ENCODE assay signal across 16 cellular contexts in genomic region chr1:23756676-23757075, GRCh38. TPM values are rescaled to one million over a fixed set of nuclear protein-coding genes. Genes with fewer than 3 reads are reported as not detected.
A peak's percentile ranks its signal among the peaks of the same experiment; 100 is the strongest.
DNase-seq lines count a peak whose midpoint lies in the region; ATAC-seq, FAIRE-seq and TF ChIP-seq lines count a peak whose summit lies in the region.
"Had no signal": no experiment of that assay in that cellular context is flagged by ENCODE, and none has a peak within 500 bp of the region (broad histone marks: within the 10 kb centered on the region; RNA-seq: fewer than 3 reads in every experiment).

No MANE protein-coding gene starts in this region.

- H3K9me3 ChIP-seq in CD8-positive, alpha-beta T cell (ENCODE audit: low read length), result no peaks in the 10 kb centered on the region
- no peaks in the 10 kb centered on the region for H3K9me3 ChIP-seq in smooth muscle cell (replicated peaks; ENCODE audit: low read depth)
- H3K9me3 ChIP-seq: Caco-2, pancreas, tibial artery had no signal

- H3K79me2 ChIP-seq in smooth muscle cell (ENCODE audit: low read depth), result peaks cover 8% of the 10 kb centered on the region

- POLR2A ChIA-PET in CD8-positive, alpha-beta T cell (lab: Charles Lee), result no interaction called here

- no peak for TF ChIP-seq POLR2A in H54 (IDR thresholded peaks at IDR 0.05; ENCODE audit: low read depth, low read length)

- peaks cover 2% of the 10 kb centered on the region for H3K27me3 Mint-ChIP-seq in endothelial cell (ENCODE audit: unreplicated experiment)
- no peaks in the 10 kb centered on the region for H3K27me3 Mint-ChIP-seq in CD8-positive, alpha-beta T cell (ENCODE audit: low read depth)

- peaks cover 20% of the 10 kb centered on the region for H3F3A ChIP-seq in smooth muscle cell (ENCODE audit: low read depth)

- no peaks in the 10 kb centered on the region for H3K27me3 ChIP-seq in CD8-positive, alpha-beta T cell (ENCODE audit: insufficient read depth, low read length)
- H3K27me3 ChIP-seq in smooth muscle cell (ENCODE audit: low read depth), result no peaks in the 10 kb centered on the region
- H3K27me3 ChIP-seq: cardiac muscle cell, pancreas, tibial artery had no signal

- no peaks in the 10 kb centered on the region for H3K9me3 Mint-ChIP-seq in endothelial cell (ENCODE audit: unreplicated experiment)
- no peaks in the 10 kb centered on the region for H3K9me3 Mint-ChIP-seq in CD8-positive, alpha-beta T cell

- H3K4me3 ChIP-seq in CD8-positive, alpha-beta T cell (ENCODE audit: low read depth, low read length), result no peak overlapping the region
- H3K4me3 ChIP-seq in smooth muscle cell, result no peak overlapping the region
- H3K4me3 ChIP-seq: cardiac muscle cell, pancreas, tibial artery had no signal

- no peak for ATAC-seq in CD8-positive, alpha-beta T cell

- H2AFZ ChIP-seq in smooth muscle cell (ENCODE audit: low read depth), result no peak overlapping the region

- peaks cover 86% of the 10 kb centered on the region for H4K20me1 ChIP-seq in smooth muscle cell (ENCODE audit: low read depth)

- H3K27ac ChIP-seq in CD8-positive, alpha-beta T cell (ENCODE audit: low read depth, low read length), result no peak overlapping the region
- no peak overlapping the region for H3K27ac ChIP-seq in smooth muscle cell (ENCODE audit: low read depth)
- H3K27ac ChIP-seq: cardiac muscle cell, pancreas, tibial artery had no signal

- peak; percentile 90 for FAIRE-seq in H54 (lab: Jason Lieb, UNC)
- FAIRE-seq: pancreas had no signal

- peak overlapping the region; percentile 34 for H3K4me3 Mint-ChIP-seq in endothelial cell (ENCODE audit: unreplicated experiment)
- no peak overlapping the region for H3K4me3 Mint-ChIP-seq in CD8-positive, alpha-beta T cell

- TF ChIP-seq CTCF in endothelial cell (IDR thresholded peaks at IDR 0.05; ENCODE audit: unreplicated experiment) (no peak), smooth muscle cell (IDR thresholded peaks at IDR 0.05; ENCODE audit: borderline replicate concordance, insufficient read depth, poor library complexity, severe bottlenecking) (no peak)
- no peak for TF ChIP-seq CTCF in CD8-positive, alpha-beta T cell (IDR thresholded peaks at IDR 0.05)

- peaks cover 51% of the 10 kb centered on the region for H3K36me3 Mint-ChIP-seq in endothelial cell (ENCODE audit: low read depth, unreplicated experiment)
- H3K36me3 Mint-ChIP-seq in CD8-positive, alpha-beta T cell, result peaks cover 96% of the 10 kb centered on the region

- no peaks in the 10 kb centered on the region for H3K4me1 ChIP-seq in CD8-positive, alpha-beta T cell (ENCODE audit: insufficient read depth, low read length)
- no peaks in the 10 kb centered on the region for H3K4me1 ChIP-seq in smooth muscle cell (ENCODE audit: low read depth)
- H3K4me1 ChIP-seq: Caco-2, pancreas, tibial artery had no signal

- WGBS in smooth muscle cell (ENCODE audit: low lambda C conversion rate), result 91% methylated on average over 3 of the region's 3 CpGs

- H3K4me1 Mint-ChIP-seq in endothelial cell (ENCODE audit: unreplicated experiment), result no peaks in the 10 kb centered on the region
- H3K4me1 Mint-ChIP-seq in CD8-positive, alpha-beta T cell (ENCODE audit: low read depth), result peaks cover 3% of the 10 kb centered on the region

- H3K4me2 ChIP-seq in smooth muscle cell, result no peak overlapping the region

- CTCF ChIA-PET in CD8-positive, alpha-beta T cell (lab: Charles Lee), result interaction anchor here (1.4 kb wide), 1 partner anchor 15 kb away, joined by 3 read pairs; no protein-coding TSS in a partner anchor

- H3K27ac Mint-ChIP-seq in endothelial cell (ENCODE audit: unreplicated experiment), result no peak overlapping the region
- no peak overlapping the region for H3K27ac Mint-ChIP-seq in CD8-positive, alpha-beta T cell

- H3K9ac ChIP-seq in smooth muscle cell (ENCODE audit: low read depth), result no peak overlapping the region

- no peak for DNase-seq in H54 (ENCODE audit: insufficient read length, low spot score)
- DNase-seq in RPMI7951 (ENCODE audit: low read depth), result peak; percentile 79
- DNase-seq in endothelial cell (ENCODE audit: low spot score), result no peak
- peak; percentile 70 for DNase-seq in myocyte (ENCODE audit: low read depth)
- no peak for DNase-seq in activated CD8-positive, alpha-beta memory T cell treated with anti-CD3 and anti-CD28 coated beads, Interleukin-2, amount 50 U/mL, for 48 hours
- no peak for DNase-seq in CD8-positive, alpha-beta T cell
- DNase-seq in smooth muscle cell (lab: John Stamatoyannopoulos, UW; ENCODE audit: unreplicated experiment), result no peak
- no peak for DNase-seq in NCI-H345 treated with DMSO at 0.1 percent for 48 hours (lab: John Stamatoyannopoulos, UW; ENCODE audit: unreplicated experiment)
- DNase-seq: activated CD4-positive, alpha-beta T cell treated with anti-CD3 and anti-CD28 coated beads, Interleukin-2, amount 50 U/mL, for 4 hours; activated effector memory CD4-positive, alpha-beta T cell treated with anti-CD3 and anti-CD28 coated beads, Interleukin-2, amount 50 U/mL, for 16 hours; Caco-2; NCI-H2107; pancreas; T-helper 1 cell; tibial artery had no signal

- H3K36me3 ChIP-seq in CD8-positive, alpha-beta T cell (ENCODE audit: insufficient read depth, low read length), result peaks cover 85% of the 10 kb centered on the region
- peaks cover 43% of the 10 kb centered on the region for H3K36me3 ChIP-seq in smooth muscle cell (ENCODE audit: low read depth)

- intact Hi-C loops in CD8-positive, alpha-beta T cell (cut with DNase I, micrococcal nuclease), result no loop called here

RNA-seq across cellular contexts. Expression of gene ELOA, which starts 13.4 kb away (rescaled TPM):
- 48.9 and 57.0 TPM in 2 replicates for total RNA-seq in RPMI7951 (2014; rRNA removed; shearing (Covaris generic))
- total RNA-seq in endothelial cell (ENCODE audit: unreplicated experiment), result 54.4 TPM
- total RNA-seq in myocyte, result 38.7 and 43.2 TPM in 2 replicates
- 23.6 TPM for polyA plus RNA-seq in myocyte (2012)
- 10 to 100 TPM; 41.5 to 43.3 TPM for total RNA-seq in CD8-positive, alpha-beta T cell
- 33.4 and 36.2 TPM in 2 replicates for total RNA-seq in smooth muscle cell
- 28.1 and 30.5 TPM in 2 replicates for polyA plus RNA-seq in smooth muscle cell

RNA-seq across cellular contexts. Expression of gene PITHD1, which starts 21.5 kb away (rescaled TPM):
- 42.3 and 47.0 TPM in 2 replicates for total RNA-seq in RPMI7951 (2014; rRNA removed; shearing (Covaris generic))
- 35.4 TPM for total RNA-seq in endothelial cell (ENCODE audit: unreplicated experiment)
- 51.7 and 53.4 TPM in 2 replicates for total RNA-seq in myocyte
- polyA plus RNA-seq in myocyte (2012), result 35.6 TPM
- 100 to 1,000 TPM; 112 to 117 TPM for total RNA-seq in CD8-positive, alpha-beta T cell
- 49.6 and 49.8 TPM in 2 replicates for total RNA-seq in smooth muscle cell
- polyA plus RNA-seq in smooth muscle cell, result 32.0 and 36.1 TPM in 2 replicates

RNA-seq across cellular contexts. Expression of gene LYPLA2, which starts 34.3 kb away (rescaled TPM):
- total RNA-seq in RPMI7951 (2014; rRNA removed; shearing (Covaris generic)), result 62.6 and 74.3 TPM in 2 replicates
- total RNA-seq in endothelial cell (ENCODE audit: unreplicated experiment) (138 TPM), myocyte (52.5 and 58.3 TPM in 2 replicates), smooth muscle cell (52.3 and 74.9 TPM in 2 replicates)
- polyA plus RNA-seq in myocyte (2012), result 42.9 TPM
- total RNA-seq in CD8-positive, alpha-beta T cell, result 10 to 100 TPM; 39.3 to 40.4 TPM
- polyA plus RNA-seq in smooth muscle cell, result 94.3 and 108 TPM in 2 replicates

RNA-seq across cellular contexts. Expression of gene GALE, which starts 43.9 kb away (rescaled TPM):
- 58.3 and 67.8 TPM in 2 replicates for total RNA-seq in RPMI7951 (2014; rRNA removed; shearing (Covaris generic))
- total RNA-seq in endothelial cell (ENCODE audit: unreplicated experiment), result 33.9 TPM
- 28.4 and 32.0 TPM in 2 replicates for total RNA-seq in myocyte
- polyA plus RNA-seq in myocyte (2012), result 16.7 TPM
- total RNA-seq in CD8-positive, alpha-beta T cell, result 1 to 10 TPM; 4.6 to 4.7 TPM
- 40.3 and 51.7 TPM in 2 replicates for total RNA-seq in smooth muscle cell
- 75.2 and 79.1 TPM in 2 replicates for polyA plus RNA-seq in smooth muscle cell

Comparison
In these comparisons a context has a peak if more than half of its experiments do, and no peak if none do; other contexts are left out.
1. DNase-seq: peak in RPMI7951 (single experiment) and myocyte (single experiment); none in H54 (single experiment), endothelial cell (single experiment), activated CD8-positive, alpha-beta memory T cell treated with anti-CD3 and anti-CD28 coated beads, Interleukin-2, amount 50 U/mL, for 48 hours (single experiment), CD8-positive, alpha-beta T cell (0 of 7), smooth muscle cell (single experiment) and NCI-H345 treated with DMSO at 0.1 percent for 48 hours (single experiment).